Comparison of ENCODE assay signal across 15 cellular contexts in genomic region chr3:16992198-16992597, GRCh38.
"Had no signal": no experiment of that assay in that cellular context is flagged by ENCODE, and none has a peak within 500 bp of the region (broad histone marks: within the 10 kb centered on the region; RNA-seq: fewer than 3 reads in every experiment).

No MANE protein-coding gene starts in this region.

- DNase-seq: activated CD4-positive, alpha-beta T cell treated with anti-CD3 and anti-CD28 coated beads, Interleukin-2, amount 10 ng/mL, durations not matched to agents 7 days and 5 days; activated naive CD8-positive, alpha-beta T cell treated with anti-CD3 and anti-CD28 coated beads, Interleukin-2, amount 10 ng/mL, durations not matched to agents 7 days and 5 days; activated T-cell treated with anti-CD3 and anti-CD28 coated beads, Interleukin-2, amount 50 U/mL, for 24 hours; amygdala; cortex of kidney; heart left ventricle; islet precursor cell; left cardiac atrium; mesenchymal stem cell; stimulated activated CD4-positive, alpha-beta T cell treated with anti-CD3 and anti-CD28 coated beads, Interleukin-2, amount 100 ng/mL, for 48 hours; stimulated activated CD8-positive, alpha-beta memory T cell treated with anti-CD3 and anti-CD28 coated beads, Interleukin-4, amount 100 ng/mL, for 48 hours; stomach had no signal

- H3K4me3 Mint-ChIP-seq: activated CD4-positive, alpha-beta T cell treated with anti-CD3 and anti-CD28 coated beads, Interleukin-2, amount 10 ng/mL, durations not matched to agents 7 days and 5 days; activated naive CD8-positive, alpha-beta T cell treated with anti-CD3 and anti-CD28 coated beads, Interleukin-2, amount 10 ng/mL, durations not matched to agents 7 days and 5 days; activated T-cell treated with anti-CD3 and anti-CD28 coated beads, Interleukin-2, amount 50 U/mL, for 24 hours; activated T-helper 17 cell treated with anti-CD3 and anti-CD28 coated beads, Interleukin-2, amount 50 U/mL, for 72 hours; neural progenitor cell had no signal

- H3K27ac Mint-ChIP-seq: activated CD4-positive, alpha-beta T cell treated with anti-CD3 and anti-CD28 coated beads, Interleukin-2, amount 10 ng/mL, durations not matched to agents 7 days and 5 days; activated naive CD8-positive, alpha-beta T cell treated with anti-CD3 and anti-CD28 coated beads, Interleukin-2, amount 10 ng/mL, durations not matched to agents 7 days and 5 days; activated T-cell treated with anti-CD3 and anti-CD28 coated beads, Interleukin-2, amount 50 U/mL, for 24 hours; activated T-helper 17 cell treated with anti-CD3 and anti-CD28 coated beads, Interleukin-2, amount 50 U/mL, for 72 hours; neural progenitor cell had no signal

- H3K27me3 Mint-ChIP-seq: activated CD4-positive, alpha-beta T cell treated with anti-CD3 and anti-CD28 coated beads, Interleukin-2, amount 10 ng/mL, durations not matched to agents 7 days and 5 days; activated naive CD8-positive, alpha-beta T cell treated with anti-CD3 and anti-CD28 coated beads, Interleukin-2, amount 10 ng/mL, durations not matched to agents 7 days and 5 days; activated T-cell treated with anti-CD3 and anti-CD28 coated beads, Interleukin-2, amount 50 U/mL, for 24 hours; activated T-helper 17 cell treated with anti-CD3 and anti-CD28 coated beads, Interleukin-2, amount 50 U/mL, for 72 hours had no signal

- H3K9me3 Mint-ChIP-seq: activated CD4-positive, alpha-beta T cell treated with anti-CD3 and anti-CD28 coated beads, Interleukin-2, amount 10 ng/mL, durations not matched to agents 7 days and 5 days; activated T-cell treated with anti-CD3 and anti-CD28 coated beads, Interleukin-2, amount 50 U/mL, for 24 hours; activated T-helper 17 cell treated with anti-CD3 and anti-CD28 coated beads, Interleukin-2, amount 50 U/mL, for 72 hours; neural progenitor cell had no signal

- H3K36me3 Mint-ChIP-seq: neural progenitor cell had no signal

- ATAC-seq: activated CD4-positive, CD25-positive, alpha-beta regulatory T cell treated with anti-CD3 and anti-CD28 coated beads, Interleukin-2, amount 50 U/mL, for 24 hours; left cardiac atrium had no signal
